Comparison of ENCODE assay signal across 18 cellular contexts in the genomic region with DNA sequence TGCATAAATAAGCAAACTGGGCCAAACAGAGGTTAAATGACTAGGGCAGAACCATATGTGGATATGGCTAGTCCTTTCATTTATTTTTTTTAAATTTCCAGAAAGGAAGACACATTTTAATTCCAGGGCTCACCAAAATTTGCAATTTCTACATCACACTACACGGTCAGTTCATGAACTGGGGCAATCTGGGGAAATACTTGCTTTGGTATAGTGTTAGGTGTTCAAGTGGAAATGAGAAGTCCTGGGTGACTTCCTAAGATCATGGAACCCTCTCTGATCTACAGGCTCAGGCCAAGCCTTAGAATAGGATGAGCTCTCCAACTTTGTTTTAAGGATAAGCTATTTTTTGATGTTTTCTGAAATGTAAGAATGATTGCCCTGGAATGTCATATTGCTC.
"Had no signal": no experiment of that assay in that cellular context is flagged by ENCODE, and none has a peak within 500 bp of the region (broad histone marks: within the 10 kb centered on the region; RNA-seq: fewer than 3 reads in every experiment).

No MANE protein-coding gene starts in this region.

- H3K27ac ChIP-seq: adrenal gland, breast epithelium had no signal

- H3K4me1 ChIP-seq: adrenal gland, breast epithelium had no signal

- H3K27me3 ChIP-seq: adrenal gland, breast epithelium had no signal

- DNase-seq: activated CD4-positive, alpha-beta T cell treated with anti-CD3 and anti-CD28 coated beads for 4 hours; activated CD8-positive, alpha-beta memory T cell treated with anti-CD3 and anti-CD28 coated beads, Interleukin-2, amount 50 U/mL, for 48 hours; activated CD8-positive, alpha-beta T cell treated with anti-CD3 and anti-CD28 coated beads, Interleukin-2, amount 10 ng/mL, durations not matched to agents 7 days and 5 days; activated naive CD4-positive, alpha-beta T cell treated with anti-CD3 and anti-CD28 coated beads, Interleukin-2, amount 50 U/mL, for 16 hours; activated naive CD8-positive, alpha-beta T cell treated with anti-CD3 and anti-CD28 coated beads, Interleukin-2, amount 10 ng/mL, durations not matched to agents 7 days and 5 days; activated T-cell treated with anti-CD3 and anti-CD28 coated beads, Interleukin-2, amount 50 U/mL, for 1 hour; adrenal gland; anterior cingulate cortex; caudate nucleus; KBM-7; NCI-H1436 treated with DMSO at 0.1 percent for 48 hours; NCI-H187; NCI-H2081; NCI-H446; NCI-H748 treated with DMSO at 0.1 percent for 48 hours; OCI-M1; SK-N-SH had no signal

- H3K4me2 ChIP-seq: SK-N-SH had no signal

- H3K9ac ChIP-seq: SK-N-SH had no signal

- H3K9me2 ChIP-seq: SK-N-SH had no signal

- H3K9me3 ChIP-seq: adrenal gland, SK-N-SH had no signal

- H3K36me3 ChIP-seq: adrenal gland, breast epithelium had no signal

- H3K4me3 ChIP-seq: adrenal gland, breast epithelium had no signal
